Comparison of ENCODE assay signal across 8 cellular contexts in the genomic region with DNA sequence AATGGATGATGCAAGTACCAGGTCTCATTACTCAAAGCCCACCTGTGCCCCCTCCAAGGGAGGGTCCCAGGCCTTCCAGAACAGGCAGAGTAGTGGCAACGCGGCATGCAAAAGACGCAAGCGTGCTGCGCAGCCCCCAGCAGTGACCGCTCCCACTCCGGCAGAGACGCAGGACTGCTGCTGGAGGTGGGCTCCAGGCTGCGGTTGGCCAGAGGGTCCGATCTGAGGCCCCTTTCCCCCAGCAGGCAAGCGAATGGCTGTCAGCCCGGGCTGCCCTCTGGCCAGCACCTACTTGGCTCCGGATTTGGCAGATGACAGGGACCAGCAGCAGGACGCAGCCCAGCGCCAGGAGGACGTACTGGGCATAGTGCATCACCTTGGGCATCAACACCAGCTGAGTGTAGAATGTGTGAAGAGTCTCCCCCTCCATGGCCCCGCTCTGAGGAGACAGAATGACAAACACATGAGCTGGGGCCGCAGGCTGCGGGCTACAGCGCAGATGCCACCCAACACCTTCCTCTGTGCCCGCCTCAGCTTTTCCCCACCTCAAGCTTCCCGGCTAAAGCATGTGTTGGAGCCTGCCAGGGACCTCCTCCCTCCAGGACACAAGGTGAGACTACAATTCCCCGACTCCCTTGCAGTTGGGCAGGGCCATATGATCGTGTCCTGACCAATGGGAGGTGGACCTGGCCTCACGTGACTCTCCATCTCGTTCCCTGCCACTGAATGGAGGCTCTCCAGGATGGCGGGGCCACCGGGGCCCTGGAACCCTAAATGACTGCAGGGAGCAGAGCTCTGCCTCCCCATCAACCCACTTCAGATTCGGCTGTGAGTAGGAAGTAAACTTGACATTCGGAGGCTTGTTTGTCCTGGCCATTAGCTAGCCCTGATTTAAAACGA.
DNase-seq lines count a peak whose midpoint lies in the region; ATAC-seq and TF ChIP-seq lines count a peak whose summit lies in the region.

No MANE protein-coding gene starts in this region.

- ATAC-seq in gastroesophageal sphincter (peak; percentile 97), HG02610 (IDR thresholded peaks at IDR 0.05; ENCODE audit: unreplicated experiment) (no peak)

- TF ChIP-seq POLR2A in gastroesophageal sphincter (IDR thresholded peaks at IDR 0.05) = no peak

- no peak overlapping the region for H3K27ac ChIP-seq in gastroesophageal sphincter

- TF ChIP-seq CTCF in gastroesophageal sphincter (IDR thresholded peaks at IDR 0.05) = no peak

- peaks cover 0 to 6% (median 0%) of the 10 kb centered on the region in 3 donors for H3K4me1 ChIP-seq in gastroesophageal sphincter

- WGBS in gastroesophageal sphincter (ENCODE audit: low coverage in 1 of 2), 2 donors = 0% methylated on average over 3 of the region's 31 CpGs; no CpG with 5 or more reads in 1 of the 2 donors

- DNase-seq in COR-L47 (lab: John Stamatoyannopoulos, UW) (peak; percentile 70), SK-MEL-5 (ENCODE audit: low read depth, low spot score) (peak; percentile 34), occipital lobe (lab: John Stamatoyannopoulos, UW) (peak; percentile 83), activated gamma-delta T cell (lab: John Stamatoyannopoulos, UW) (no peak), activated T-cell treated with anti-CD3 and anti-CD28 coated beads for 4 hours (no peak)
- DNase-seq in activated CD8-positive, alpha-beta memory T cell treated with anti-CD3 and anti-CD28 coated beads for 24 hours = no peak

- H3K9me3 ChIP-seq in gastroesophageal sphincter = no peaks in the 10 kb centered on the region

- no peak for TF ChIP-seq EP300 in gastroesophageal sphincter (IDR thresholded peaks at IDR 0.05)

- H3K36me3 ChIP-seq in gastroesophageal sphincter = peaks cover 0 to 38% of the 10 kb centered on the region in 2 donors

- H3K4me3 ChIP-seq in gastroesophageal sphincter = peak overlapping the region; percentile 10 to 43

- in situ Hi-C loops in SK-MEL-5 (cut with HindIII; ENCODE audit: low pct_unique_long_range_greater_than_20kb, low sequenced_read_pairs) = no loop called here

- no peaks in the 10 kb centered on the region for H3K27me3 ChIP-seq in gastroesophageal sphincter

Comparison
In these comparisons a context has a peak if more than half of its experiments do, and no peak if none do; other contexts are left out.
1. DNase-seq: peak in COR-L47 (single experiment), SK-MEL-5 (single experiment) and occipital lobe (single experiment); none in activated gamma-delta T cell (single experiment), activated CD8-positive, alpha-beta memory T cell treated with anti-CD3 and anti-CD28 coated beads for 24 hours (single experiment) and activated T-cell treated with anti-CD3 and anti-CD28 coated beads for 4 hours (single experiment).